8 cellular contexts compared by ENCODE assay signal in genomic region chr11:102306817-102307814, GRCh38. TPM values are rescaled to one million over a fixed set of nuclear protein-coding genes. Genes with fewer than 3 reads are reported as not detected.
A peak's percentile ranks its signal among the peaks of the same experiment; 100 is the strongest.
DNase-seq lines count a peak whose midpoint lies in the region; ATAC-seq, FAIRE-seq and TF ChIP-seq lines count a peak whose summit lies in the region.
"Had no signal": no experiment of that assay in that cellular context is flagged by ENCODE, and none has a peak within 500 bp of the region (broad histone marks: within the 10 kb centered on the region; RNA-seq: fewer than 3 reads in every experiment).

No MANE protein-coding gene starts in this region.

- FAIRE-seq in GM19239 (lab: Jason Lieb, UNC) = no peak

- H3K4me3 Mint-ChIP-seq in activated naive CD4-positive, alpha-beta T cell treated with anti-CD3 and anti-CD28 coated beads for 36 hours = peak overlapping the region; percentile 36

- peak; percentile 12 to 47 for DNase-seq in NOMO-1 (lab: John Stamatoyannopoulos, UW; ENCODE audit: unreplicated experiment in 2 of 2)
- DNase-seq in activated naive CD4-positive, alpha-beta T cell treated with anti-CD3 and anti-CD28 coated beads for 36 hours = peak; percentile 39
- no peak for DNase-seq in omental fat pad (ENCODE audit: low spot score)
- DNase-seq in retina = no peak
- DNase-seq in GM19239 (ENCODE audit: insufficient read length, low spot score) = no peak
- DNase-seq: NCI-H1436 treated with DMSO at 0.1 percent for 48 hours had no signal

- H3K4me1 Mint-ChIP-seq in activated naive CD4-positive, alpha-beta T cell treated with anti-CD3 and anti-CD28 coated beads for 36 hours (ENCODE audit: low read depth) = peaks cover 52% of the 10 kb centered on the region

- H3K27me3 Mint-ChIP-seq in activated naive CD4-positive, alpha-beta T cell treated with anti-CD3 and anti-CD28 coated beads for 36 hours (ENCODE audit: low read depth) = no peaks in the 10 kb centered on the region

- H3K36me3 Mint-ChIP-seq in activated naive CD4-positive, alpha-beta T cell treated with anti-CD3 and anti-CD28 coated beads for 36 hours (ENCODE audit: low read depth) = no peaks in the 10 kb centered on the region

- ATAC-seq in GM18511 (IDR thresholded peaks at IDR 0.05; ENCODE audit: unreplicated experiment) (peak; percentile 54), omental fat pad (ENCODE audit: low FRiP score) (peak; percentile 45), GM21447 (IDR thresholded peaks at IDR 0.05; ENCODE audit: unreplicated experiment) (no peak)

- peak overlapping the region; percentile 74 for H3K27ac Mint-ChIP-seq in activated naive CD4-positive, alpha-beta T cell treated with anti-CD3 and anti-CD28 coated beads for 36 hours

- intact Hi-C loops in activated naive CD4-positive, alpha-beta T cell treated with anti-CD3 and anti-CD28 coated beads for 36 hours (cut with micrococcal nuclease) = loop anchor here (1.0 kb wide), 2 partner anchors 10 to 13 kb away; partner anchors contain the start of gene BIRC3

- CTCF ChIA-PET in activated naive CD4-positive, alpha-beta T cell treated with anti-CD3 and anti-CD28 coated beads for 36 hours (lab: Charles Lee) = interaction anchor here (1.0 to 12.1 kb wide), 8 partner anchors 8 to 359 kb away, joined by 3 to 180 read pairs (median 10); partner anchors contain the start of gene BIRC3

- TF ChIP-seq CTCF in omental fat pad (IDR thresholded peaks at IDR 0.05) = no peak

- peaks cover 17% of the 10 kb centered on the region for H3K9me3 Mint-ChIP-seq in activated naive CD4-positive, alpha-beta T cell treated with anti-CD3 and anti-CD28 coated beads for 36 hours

RNA-seq across cellular contexts. Expression of gene BIRC3, which starts 10.2 kb away (rescaled TPM):
- 100 to 1,000 TPM; 100 to 105 TPM for total RNA-seq in activated naive CD4-positive, alpha-beta T cell treated with anti-CD3 and anti-CD28 coated beads for 36 hours
- 10 to 100 TPM in 1 of 4 donors, 1 to 10 TPM in 3; 3.4 to 30.2 (median 9.1) TPM for total RNA-seq in omental fat pad

RNA-seq across cellular contexts. Expression of gene BIRC2, which starts 39.9 kb away (rescaled TPM):
- 10 to 100 TPM; 26.6 to 26.9 TPM for total RNA-seq in activated naive CD4-positive, alpha-beta T cell treated with anti-CD3 and anti-CD28 coated beads for 36 hours
- total RNA-seq in omental fat pad = 10 to 100 TPM; 39.4 to 56.0 (median 53.4) TPM

Comparison
In these comparisons a context has a peak if more than half of its experiments do, and no peak if none do; other contexts are left out.
1. DNase-seq: peak in NOMO-1 (2 of 2) and activated naive CD4-positive, alpha-beta T cell treated with anti-CD3 and anti-CD28 coated beads for 36 hours (single experiment); none in omental fat pad (single experiment), retina (single experiment) and GM19239 (single experiment).